ENCODE assay signal across 12 cellular contexts in genomic region chrX:13469963-13470679, GRCh38.
DNase-seq lines count a peak whose midpoint lies in the region; ATAC-seq and TF ChIP-seq lines count a peak whose summit lies in the region.
"Had no signal": no experiment of that assay in that cellular context is flagged by ENCODE, and none has a peak within 500 bp of the region (broad histone marks: within the 10 kb centered on the region; RNA-seq: fewer than 3 reads in every experiment).

No MANE protein-coding gene starts in this region.

- H3K27ac Mint-ChIP-seq in brain (peak overlapping the region in 3 of 5 experiments; percentile 65 to 90 (median 75)), GM23338 (no peak overlapping the region)
- H3K27ac Mint-ChIP-seq: CD4-positive, alpha-beta T cell had no signal

- H3K4me2 ChIP-seq in GM23338 = no peak overlapping the region

- no peaks in the 10 kb centered on the region for H3K36me3 ChIP-seq in GM23338 (ENCODE audit: insufficient read depth)

- in situ Hi-C loops in KBM-7 (cut with MboI; ENCODE audit: low pct_unique_long_range_greater_than_20kb, low sequenced_read_pairs) = no loop called here

- no peaks in the 10 kb centered on the region for H3K27me3 ChIP-seq in GM23338 (ENCODE audit: insufficient read depth)

- H3K36me3 Mint-ChIP-seq in brain (no peaks in the 10 kb centered on the region), GM23338 (ENCODE audit: low read depth) (no peaks in the 10 kb centered on the region)

- peak; percentile 70 for DNase-seq in AG10803 (ENCODE audit: low read depth)
- peak; percentile 65 for DNase-seq in KBM-7
- DNase-seq in islet precursor cell = peak; percentile 18
- DNase-seq in GM23338 (ENCODE audit: low spot score) = no peak
- no peak for DNase-seq in HPDE6-E6E7 (ENCODE audit: extremely low spot score)
- DNase-seq in DMS 273 (lab: John Stamatoyannopoulos, UW; ENCODE audit: unreplicated experiment) = no peak
- DNase-seq: aorta; CD4-positive, alpha-beta T cell; KG1; stimulated activated naive CD4-positive, alpha-beta T cell had no signal

- H3F3A ChIP-seq in GM23338 (replicated peaks; ENCODE audit: low read depth) = no peaks in the 10 kb centered on the region

- no peaks in the 10 kb centered on the region for H4K20me1 ChIP-seq in GM23338 (replicated peaks; ENCODE audit: insufficient read depth)

- no peaks in the 10 kb centered on the region for H3K27me3 Mint-ChIP-seq in brain
- H3K27me3 Mint-ChIP-seq in GM23338 (ENCODE audit: insufficient read depth, low read depth, poor library complexity) = peaks cover 3% of the 10 kb centered on the region
- H3K27me3 Mint-ChIP-seq: CD4-positive, alpha-beta T cell had no signal

- H3K4me3 ChIP-seq in AG10803 (ENCODE audit: low read length) = no peak overlapping the region
- no peak overlapping the region for H3K4me3 ChIP-seq in GM23338

- H3K4me1 ChIP-seq in GM23338 (ENCODE audit: insufficient read depth) = no peaks in the 10 kb centered on the region

- no peak overlapping the region for H3K27ac ChIP-seq in GM23338 (ENCODE audit: low read depth)

- H3K9me3 Mint-ChIP-seq in brain = peaks cover 0 to 5% (median 0%) of the 10 kb centered on the region in 5 experiments
- no peaks in the 10 kb centered on the region; the same call in 2 of the 3 replicates for H3K9me3 Mint-ChIP-seq in GM23338
- H3K9me3 Mint-ChIP-seq: CD4-positive, alpha-beta T cell had no signal

- H2AFZ ChIP-seq in GM23338 = no peak overlapping the region

- peaks cover 67% of the 10 kb centered on the region for H3K4me1 Mint-ChIP-seq in brain
- peaks cover 10% of the 10 kb centered on the region for H3K4me1 Mint-ChIP-seq in GM23338

- H3K4me3 Mint-ChIP-seq in brain = no peak overlapping the region
- no peak overlapping the region for H3K4me3 Mint-ChIP-seq in GM23338
- H3K4me3 Mint-ChIP-seq: CD4-positive, alpha-beta T cell had no signal

- TF ChIP-seq CTCF in AG10803 (conservative IDR thresholded peaks at IDR 0.05; ENCODE audit: low read length) (no peak), brain (conservative IDR thresholded peaks at IDR 0.05) (no peak), GM23338 (conservative IDR thresholded peaks at IDR 0.05; ENCODE audit: low read depth in 2 of 2) (no peak)

- H3K9me2 ChIP-seq in GM23338 (ENCODE audit: insufficient read depth) = no peaks in the 10 kb centered on the region

- H3K79me2 ChIP-seq in GM23338 (replicated peaks; ENCODE audit: insufficient read depth) = no peaks in the 10 kb centered on the region

- no peak for ATAC-seq in GM23338
- ATAC-seq in GM21390 (IDR thresholded peaks at IDR 0.05; ENCODE audit: unreplicated experiment) = no peak

TF ChIP-seq in GM23338, 12 proteins besides CTCF, POLR2A, EP300 and RAD21:
- TF ChIP-seq, protein P1, sequence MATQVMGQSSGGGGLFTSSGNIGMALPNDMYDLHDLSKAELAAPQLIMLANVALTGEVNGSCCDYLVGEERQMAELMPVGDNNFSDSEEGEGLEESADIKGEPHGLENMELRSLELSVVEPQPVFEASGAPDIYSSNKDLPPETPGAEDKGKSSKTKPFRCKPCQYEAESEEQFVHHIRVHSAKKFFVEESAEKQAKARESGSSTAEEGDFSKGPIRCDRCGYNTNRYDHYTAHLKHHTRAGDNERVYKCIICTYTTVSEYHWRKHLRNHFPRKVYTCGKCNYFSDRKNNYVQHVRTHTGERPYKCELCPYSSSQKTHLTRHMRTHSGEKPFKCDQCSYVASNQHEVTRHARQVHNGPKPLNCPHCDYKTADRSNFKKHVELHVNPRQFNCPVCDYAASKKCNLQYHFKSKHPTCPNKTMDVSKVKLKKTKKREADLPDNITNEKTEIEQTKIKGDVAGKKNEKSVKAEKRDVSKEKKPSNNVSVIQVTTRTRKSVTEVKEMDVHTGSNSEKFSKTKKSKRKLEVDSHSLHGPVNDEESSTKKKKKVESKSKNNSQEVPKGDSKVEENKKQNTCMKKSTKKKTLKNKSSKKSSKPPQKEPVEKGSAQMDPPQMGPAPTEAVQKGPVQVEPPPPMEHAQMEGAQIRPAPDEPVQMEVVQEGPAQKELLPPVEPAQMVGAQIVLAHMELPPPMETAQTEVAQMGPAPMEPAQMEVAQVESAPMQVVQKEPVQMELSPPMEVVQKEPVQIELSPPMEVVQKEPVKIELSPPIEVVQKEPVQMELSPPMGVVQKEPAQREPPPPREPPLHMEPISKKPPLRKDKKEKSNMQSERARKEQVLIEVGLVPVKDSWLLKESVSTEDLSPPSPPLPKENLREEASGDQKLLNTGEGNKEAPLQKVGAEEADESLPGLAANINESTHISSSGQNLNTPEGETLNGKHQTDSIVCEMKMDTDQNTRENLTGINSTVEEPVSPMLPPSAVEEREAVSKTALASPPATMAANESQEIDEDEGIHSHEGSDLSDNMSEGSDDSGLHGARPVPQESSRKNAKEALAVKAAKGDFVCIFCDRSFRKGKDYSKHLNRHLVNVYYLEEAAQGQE (IDR thresholded peaks at IDR 0.05; ENCODE audit: unreplicated experiment) = no peak
- TF ChIP-seq, protein P2, sequence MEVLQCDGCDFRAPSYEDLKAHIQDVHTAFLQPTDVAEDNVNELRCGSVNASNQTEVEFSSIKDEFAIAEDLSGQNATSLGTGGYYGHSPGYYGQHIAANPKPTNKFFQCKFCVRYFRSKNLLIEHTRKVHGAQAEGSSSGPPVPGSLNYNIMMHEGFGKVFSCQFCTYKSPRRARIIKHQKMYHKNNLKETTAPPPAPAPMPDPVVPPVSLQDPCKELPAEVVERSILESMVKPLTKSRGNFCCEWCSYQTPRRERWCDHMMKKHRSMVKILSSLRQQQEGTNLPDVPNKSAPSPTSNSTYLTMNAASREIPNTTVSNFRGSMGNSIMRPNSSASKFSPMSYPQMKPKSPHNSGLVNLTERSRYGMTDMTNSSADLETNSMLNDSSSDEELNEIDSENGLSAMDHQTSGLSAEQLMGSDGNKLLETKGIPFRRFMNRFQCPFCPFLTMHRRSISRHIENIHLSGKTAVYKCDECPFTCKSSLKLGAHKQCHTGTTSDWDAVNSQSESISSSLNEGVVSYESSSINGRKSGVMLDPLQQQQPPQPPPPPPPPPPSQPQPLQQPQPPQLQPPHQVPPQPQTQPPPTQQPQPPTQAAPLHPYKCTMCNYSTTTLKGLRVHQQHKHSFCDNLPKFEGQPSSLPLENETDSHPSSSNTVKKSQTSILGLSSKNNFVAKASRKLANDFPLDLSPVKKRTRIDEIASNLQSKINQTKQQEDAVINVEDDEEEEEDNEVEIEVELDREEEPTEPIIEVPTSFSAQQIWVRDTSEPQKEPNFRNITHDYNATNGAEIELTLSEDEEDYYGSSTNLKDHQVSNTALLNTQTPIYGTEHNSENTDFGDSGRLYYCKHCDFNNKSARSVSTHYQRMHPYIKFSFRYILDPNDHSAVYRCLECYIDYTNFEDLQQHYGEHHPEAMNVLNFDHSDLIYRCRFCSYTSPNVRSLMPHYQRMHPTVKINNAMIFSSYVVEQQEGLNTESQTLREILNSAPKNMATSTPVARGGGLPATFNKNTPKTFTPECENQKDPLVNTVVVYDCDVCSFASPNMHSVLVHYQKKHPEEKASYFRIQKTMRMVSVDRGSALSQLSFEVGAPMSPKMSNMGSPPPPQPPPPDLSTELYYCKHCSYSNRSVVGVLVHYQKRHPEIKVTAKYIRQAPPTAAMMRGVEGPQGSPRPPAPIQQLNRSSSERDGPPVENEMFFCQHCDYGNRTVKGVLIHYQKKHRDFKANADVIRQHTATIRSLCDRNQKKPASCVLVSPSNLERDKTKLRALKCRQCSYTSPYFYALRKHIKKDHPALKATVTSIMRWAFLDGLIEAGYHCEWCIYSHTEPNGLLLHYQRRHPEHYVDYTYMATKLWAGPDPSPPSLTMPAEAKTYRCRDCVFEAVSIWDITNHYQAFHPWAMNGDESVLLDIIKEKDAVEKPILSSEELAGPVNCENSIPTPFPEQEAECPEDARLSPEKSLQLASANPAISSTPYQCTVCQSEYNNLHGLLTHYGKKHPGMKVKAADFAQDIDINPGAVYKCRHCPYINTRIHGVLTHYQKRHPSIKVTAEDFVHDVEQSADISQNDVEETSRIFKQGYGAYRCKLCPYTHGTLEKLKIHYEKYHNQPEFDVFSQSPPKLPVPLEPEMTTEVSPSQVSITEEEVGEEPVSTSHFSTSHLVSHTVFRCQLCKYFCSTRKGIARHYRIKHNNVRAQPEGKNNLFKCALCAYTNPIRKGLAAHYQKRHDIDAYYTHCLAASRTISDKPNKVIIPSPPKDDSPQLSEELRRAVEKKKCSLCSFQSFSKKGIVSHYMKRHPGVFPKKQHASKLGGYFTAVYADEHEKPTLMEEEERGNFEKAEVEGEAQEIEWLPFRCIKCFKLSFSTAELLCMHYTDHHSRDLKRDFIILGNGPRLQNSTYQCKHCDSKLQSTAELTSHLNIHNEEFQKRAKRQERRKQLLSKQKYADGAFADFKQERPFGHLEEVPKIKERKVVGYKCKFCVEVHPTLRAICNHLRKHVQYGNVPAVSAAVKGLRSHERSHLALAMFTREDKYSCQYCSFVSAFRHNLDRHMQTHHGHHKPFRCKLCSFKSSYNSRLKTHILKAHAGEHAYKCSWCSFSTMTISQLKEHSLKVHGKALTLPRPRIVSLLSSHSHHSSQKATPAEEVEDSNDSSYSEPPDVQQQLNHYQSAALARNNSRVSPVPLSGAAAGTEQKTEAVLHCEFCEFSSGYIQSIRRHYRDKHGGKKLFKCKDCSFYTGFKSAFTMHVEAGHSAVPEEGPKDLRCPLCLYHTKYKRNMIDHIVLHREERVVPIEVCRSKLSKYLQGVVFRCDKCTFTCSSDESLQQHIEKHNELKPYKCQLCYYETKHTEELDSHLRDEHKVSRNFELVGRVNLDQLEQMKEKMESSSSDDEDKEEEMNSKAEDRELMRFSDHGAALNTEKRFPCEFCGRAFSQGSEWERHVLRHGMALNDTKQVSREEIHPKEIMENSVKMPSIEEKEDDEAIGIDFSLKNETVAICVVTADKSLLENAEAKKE (CRISPR knock-in tag; IDR thresholded peaks at IDR 0.05) = no peak
- TF ChIP-seq EZH2 (IDR thresholded peaks at IDR 0.05; ENCODE audit: low read depth, unreplicated experiment) = no peak

Comparison
In these comparisons a context has a peak if more than half of its experiments do, and no peak if none do; other contexts are left out.
1. DNase-seq: peak in AG10803 (single experiment), KBM-7 (single experiment) and islet precursor cell (single experiment); none in GM23338 (single experiment), HPDE6-E6E7 (single experiment) and DMS 273 (single experiment).